In genomic region chr17:73545633-73546032, GRCh38 we compare ENCODE assay signal across 21 cellular contexts.
DNase-seq lines count a peak whose midpoint lies in the region; ATAC-seq, FAIRE-seq and TF ChIP-seq lines count a peak whose summit lies in the region.
"Had no signal": no experiment of that assay in that cellular context is flagged by ENCODE, and none has a peak within 500 bp of the region (broad histone marks: within the 10 kb centered on the region; RNA-seq: fewer than 3 reads in every experiment).

No MANE protein-coding gene starts in this region.

- FAIRE-seq in keratinocyte (lab: Jason Lieb, UNC) = no peak
- FAIRE-seq: D721Med, G401.6, GM12891, GM19239, H54, HTR-8/SVneo had no signal

- ATAC-seq in Right ventricle myocardium inferior = no peak
- ATAC-seq in esophagus mucosa = no peak
- ATAC-seq: HCT116 had no signal

- H3K4me3 ChIP-seq in keratinocyte (ENCODE audit: control insufficient read depth in 2 of 3, extremely low read depth in 1 of 3, insufficient read depth in 2 of 3, low read depth in 1 of 3, low read length in 3 of 3) = no peak overlapping the region
- H3K4me3 ChIP-seq in esophagus muscularis mucosa = no peak overlapping the region
- H3K4me3 ChIP-seq: BLaER1 treated with 17β-estradiol and CSF1 and Interleukin-3, amounts not matched to agents 10 nM and 100 nM; GM23248 had no signal

- peak overlapping the region; percentile 33 for H3K4me2 ChIP-seq in keratinocyte (ENCODE audit: control insufficient read depth, extremely low read depth, insufficient read depth, low read depth, low read length)

- H3K9ac ChIP-seq in keratinocyte (ENCODE audit: control insufficient read depth, extremely low read depth, insufficient read depth, low read length) = no peak overlapping the region
- H3K9ac ChIP-seq: BLaER1 treated with 17β-estradiol and CSF1 and Interleukin-3, amounts not matched to agents 10 nM and 100 nM; GM23248 had no signal

- H3K9me3 ChIP-seq in keratinocyte (ENCODE audit: control insufficient read depth, low read depth, low read length) = no peaks in the 10 kb centered on the region
- no peaks in the 10 kb centered on the region for H3K9me3 ChIP-seq in esophagus muscularis mucosa
- H3K9me3 ChIP-seq: BLaER1 treated with 17β-estradiol and CSF1 and Interleukin-3, amounts not matched to agents 10 nM and 100 nM; Caco-2 had no signal

- H4K20me1 ChIP-seq in keratinocyte (ENCODE audit: control insufficient read depth, extremely low read depth, insufficient read depth, low read length) = no peaks in the 10 kb centered on the region

- H3K27ac ChIP-seq in RWPE1 (peak overlapping the region; percentile 76), keratinocyte (ENCODE audit: control insufficient read depth, insufficient read depth, low read length) (no peak overlapping the region), esophagus muscularis mucosa (replicated peaks in 1 of 4) (no peak overlapping the region)
- H3K27ac ChIP-seq: GM23248 had no signal

- WGBS in esophagus muscularis mucosa = 80% methylated on average over 5 of the region's 5 CpGs

- dilution Hi-C loops in keratinocyte (cut with MboI; ENCODE audit: extremely low pct_ligation_motif_present, low sequenced_read_pairs) = no loop called here

- TF ChIP-seq POLR2A in esophagus muscularis mucosa (IDR thresholded peaks at IDR 0.05; ENCODE audit: low read depth) = no peak

- H3K36me3 ChIP-seq in keratinocyte (ENCODE audit: control insufficient read depth in 2 of 2, extremely low read depth in 1 of 2, insufficient read depth in 2 of 2, low read length in 2 of 2) = no peaks in the 10 kb centered on the region
- H3K36me3 ChIP-seq in esophagus muscularis mucosa = no peaks in the 10 kb centered on the region
- H3K36me3 ChIP-seq: BLaER1 treated with 17β-estradiol and CSF1 and Interleukin-3, amounts not matched to agents 10 nM and 100 nM had no signal

- H3K27me3 ChIP-seq in keratinocyte (ENCODE audit: control insufficient read depth, extremely low read depth, insufficient read depth, low read length) = no peaks in the 10 kb centered on the region
- peaks cover 0 to 26% (median 0%) of the 10 kb centered on the region in 4 donors for H3K27me3 ChIP-seq in esophagus muscularis mucosa
- H3K27me3 ChIP-seq: BLaER1 treated with 17β-estradiol and CSF1 and Interleukin-3, amounts not matched to agents 10 nM and 100 nM had no signal

- no peaks in the 10 kb centered on the region for H3K79me2 ChIP-seq in keratinocyte (ENCODE audit: control insufficient read depth, insufficient read depth, low read length)

- TF ChIP-seq CTCF in RWPE1 (conservative IDR thresholded peaks at IDR 0.05; ENCODE audit: low read depth) (no peak), keratinocyte (optimal IDR thresholded peaks at IDR 0.05 in 1 of 3, IDR thresholded peaks at IDR 0.05 in 1 of 3, conservative IDR thresholded peaks at IDR 0.05 in 1 of 3; ENCODE audit: extremely low read depth in 1 of 3, insufficient read depth in 2 of 3, low read length in 3 of 3) (no peak), esophagus muscularis mucosa (IDR thresholded peaks at IDR 0.05) (no peak)

- POLR2A ChIA-PET in RWPE1 (lab: Yijun Ruan, JAX; ENCODE audit: low non-redundant PET) = no interaction called here

- TF ChIP-seq EP300 in esophagus muscularis mucosa (IDR thresholded peaks at IDR 0.05) = no peak

- H3K9me1 ChIP-seq in keratinocyte (ENCODE audit: control insufficient read depth, extremely low read depth, insufficient read depth, low read length) = no peaks in the 10 kb centered on the region

- DNase-seq in Right ventricle myocardium inferior (ENCODE audit: missing footprints) (peak; percentile 32), cardiac septum (ENCODE audit: low spot score) (no peak), RWPE1 (ENCODE audit: low spot score) (no peak), keratinocyte (ENCODE audit: low read depth, low spot score) (no peak), retina (peak; percentile 49), NCI-H1092 (lab: John Stamatoyannopoulos, UW) (no peak), esophagus muscularis mucosa (ENCODE audit: extremely low spot score) (no peak)
- DNase-seq: 8988T, Caco-2, GM23248, HFFc6, IMR-90 had no signal

- peaks cover 51% of the 10 kb centered on the region for H3K4me1 ChIP-seq in keratinocyte (ENCODE audit: control insufficient read depth, extremely low read depth, insufficient read depth, low read length)
- H3K4me1 ChIP-seq in esophagus muscularis mucosa = no peaks in the 10 kb centered on the region
- H3K4me1 ChIP-seq: Caco-2 had no signal

- intact Hi-C loops in Right ventricle myocardium inferior (cut with DNase I) = no loop called here
- intact Hi-C loops in cardiac septum (cut with DNase I) = no loop called here
- intact Hi-C loops in esophagus muscularis mucosa (cut with DNase I) = no loop called here

- CTCF ChIA-PET in RWPE1 (lab: Yijun Ruan, JAX) = no interaction called here

- H2AFZ ChIP-seq in keratinocyte (ENCODE audit: control insufficient read depth, low read length) = no peak overlapping the region
- H2AFZ ChIP-seq: GM23248 had no signal

Comparison
In these comparisons a context has a peak if more than half of its experiments do, and no peak if none do; other contexts are left out.
1. DNase-seq: peak in Right ventricle myocardium inferior (single experiment) and retina (single experiment); none in cardiac septum (single experiment), RWPE1 (single experiment), keratinocyte (single experiment), NCI-H1092 (single experiment) and esophagus muscularis mucosa (single experiment).